23 cellular contexts compared by ENCODE assay signal in genomic region chr12:53241623-53242412, GRCh38. TPM values are rescaled to one million over a fixed set of nuclear protein-coding genes. Genes with fewer than 3 reads are reported as not detected.
DNase-seq lines count a peak whose midpoint lies in the region; ATAC-seq and TF ChIP-seq lines count a peak whose summit lies in the region.
"Had no signal": no experiment of that assay in that cellular context is flagged by ENCODE, and none has a peak within 500 bp of the region (broad histone marks: within the 10 kb centered on the region; RNA-seq: fewer than 3 reads in every experiment).

No MANE protein-coding gene starts in this region.

- H3K36me3 ChIP-seq in ectodermal cell (ENCODE audit: control insufficient read depth, insufficient read depth, low read length): no peaks in the 10 kb centered on the region
- H3K36me3 ChIP-seq in neural progenitor cell: no peaks in the 10 kb centered on the region
- H3K36me3 ChIP-seq: adrenal gland, esophagus muscularis mucosa, gastroesophageal sphincter had no signal

- ATAC-seq in GM19328 (IDR thresholded peaks at IDR 0.05; ENCODE audit: unreplicated experiment) (no peak), GM19395 (IDR thresholded peaks at IDR 0.05; ENCODE audit: unreplicated experiment) (no peak)
- ATAC-seq: gastroesophageal sphincter, left lobe of liver had no signal

- H3K79me2 ChIP-seq in H9 (ENCODE audit: insufficient read depth, low read length) (no peaks in the 10 kb centered on the region; the same call in 1 of the 2 replicates), neural progenitor cell (ENCODE audit: low read depth) (no peaks in the 10 kb centered on the region)

- H3K23ac ChIP-seq in H9 (ENCODE audit: insufficient read length, low read depth, low read length): no peak overlapping the region

- H3K56ac ChIP-seq in H9 (ENCODE audit: insufficient read length, low read depth, low read length): no peak overlapping the region

- H3K4me3 Mint-ChIP-seq in H9 (peak overlapping the region in 1 of 2 experiments; percentile 35; a peak in 4 of 5 replicates), neural progenitor cell (no peak overlapping the region)
- H3K4me3 Mint-ChIP-seq: CD4-positive, alpha-beta T cell had no signal

- H3K4me3 ChIP-seq in ectodermal cell (ENCODE audit: insufficient read depth, low read depth, low read length): no peak overlapping the region
- no peak overlapping the region for H3K4me3 ChIP-seq in neural progenitor cell
- H3K4me3 ChIP-seq: adrenal gland, esophagus muscularis mucosa, gastroesophageal sphincter had no signal

- no peak overlapping the region for H2BK20ac ChIP-seq in H9 (ENCODE audit: low read depth, low read length, poor library complexity, severe bottlenecking)

- H3T11ph ChIP-seq in H9 (ENCODE audit: low read length): no peak overlapping the region

- no peaks in the 10 kb centered on the region for H3K79me1 ChIP-seq in H9 (ENCODE audit: insufficient read depth, low read depth, low read length, poor library complexity, severe bottlenecking)

- H4K8ac ChIP-seq in H9 (replicated peaks; ENCODE audit: insufficient read length, low read depth, low read length): no peak overlapping the region

- H4K5ac ChIP-seq in H9 (ENCODE audit: insufficient read length, low read depth, low read length): no peak overlapping the region

- no peaks in the 10 kb centered on the region for H3K36me3 Mint-ChIP-seq in H9 (ENCODE audit: insufficient read depth in 1 of 3, low read depth in 3 of 3)
- no peaks in the 10 kb centered on the region for H3K36me3 Mint-ChIP-seq in neural progenitor cell

- H3K9ac ChIP-seq in H9 (ENCODE audit: extremely low read depth, insufficient read length, low read length) (no peak overlapping the region), neural progenitor cell (no peak overlapping the region)

- H3K9me3 ChIP-seq in H9 (ENCODE audit: control insufficient read depth, low read depth, low read length): no peaks in the 10 kb centered on the region
- no peaks in the 10 kb centered on the region for H3K9me3 ChIP-seq in ectodermal cell (ENCODE audit: control insufficient read depth, low read length)
- no peaks in the 10 kb centered on the region for H3K9me3 ChIP-seq in neural progenitor cell (ENCODE audit: low read depth)
- H3K9me3 ChIP-seq: adrenal gland, esophagus muscularis mucosa, gastroesophageal sphincter had no signal

- peaks cover 2% of the 10 kb centered on the region; the same call in 1 of the 2 replicates for H3K27me3 ChIP-seq in H9 (ENCODE audit: insufficient read depth, low read length)
- no peaks in the 10 kb centered on the region for H3K27me3 ChIP-seq in ectodermal cell (ENCODE audit: control insufficient read depth, insufficient read depth, low read length, poor library complexity, severe bottlenecking)
- H3K27me3 ChIP-seq in neural progenitor cell: no peaks in the 10 kb centered on the region
- H3K27me3 ChIP-seq: adrenal gland had no signal

- no peak overlapping the region for H2AK5ac ChIP-seq in H9 (ENCODE audit: insufficient read length, low read length)

- H3K4me2 ChIP-seq in H9 (ENCODE audit: insufficient read depth, insufficient read length, low read length) (no peak overlapping the region), neural progenitor cell (peak overlapping the region; percentile 59)

- no peak overlapping the region for H2BK5ac ChIP-seq in H9 (ENCODE audit: insufficient read length, low read length)

- peak overlapping the region; percentile 28 for H3K18ac ChIP-seq in H9 (ENCODE audit: insufficient read length, low read depth, low read length)

- H3K4me1 ChIP-seq in H9 (ENCODE audit: insufficient read depth, low read length) (peaks cover 2% of the 10 kb centered on the region; the same call in 1 of the 2 replicates), ectodermal cell (ENCODE audit: control insufficient read depth, insufficient read depth, low read length) (peaks cover 24% of the 10 kb centered on the region), neural progenitor cell (peaks cover 28% of the 10 kb centered on the region)
- H3K4me1 ChIP-seq: adrenal gland, esophagus muscularis mucosa, gastroesophageal sphincter had no signal

- H3K4me1 Mint-ChIP-seq in H9 (peaks cover 43 to 51% of the 10 kb centered on the region in 2 experiments), neural progenitor cell (peaks cover 36% of the 10 kb centered on the region)

- no peaks in the 10 kb centered on the region; a peak in 2 of 5 replicates for H3K9me3 Mint-ChIP-seq in H9
- no peaks in the 10 kb centered on the region for H3K9me3 Mint-ChIP-seq in neural progenitor cell
- H3K9me3 Mint-ChIP-seq: CD4-positive, alpha-beta T cell had no signal

- H3K27me3 Mint-ChIP-seq in H9 (ENCODE audit: low read depth) (peaks cover 4% of the 10 kb centered on the region), neural progenitor cell (ENCODE audit: insufficient read depth, low read depth) (peaks cover 11% of the 10 kb centered on the region)
- H3K27me3 Mint-ChIP-seq: CD4-positive, alpha-beta T cell had no signal

- TF ChIP-seq CTCF in H9 (conservative IDR thresholded peaks at IDR 0.05): no peak
- TF ChIP-seq CTCF in neural progenitor cell (IDR thresholded peaks at IDR 0.05): no peak

- DNase-seq in 8988T: peak; percentile 5
- DNase-seq in H9: peak; percentile 81
- DNase-seq in neural progenitor cell (ENCODE audit: low spot score): peak; percentile 74
- no peak for DNase-seq in NCI-H146 (lab: John Stamatoyannopoulos, UW)
- DNase-seq in stimulated activated CD4-positive, alpha-beta T cell treated with anti-CD3 and anti-CD28 coated beads, Interleukin-2, amount 100 ng/mL, for 48 hours: no peak
- DNase-seq: activated CD4-positive, CD25-positive, alpha-beta regulatory T cell treated with anti-CD3 and anti-CD28 coated beads, Interleukin-2, amount 50 U/mL, for 72 hours; activated effector memory CD4-positive, alpha-beta T cell treated with anti-CD3 and anti-CD28 coated beads, Interleukin-2, amount 50 U/mL, for 16 hours; adrenal gland; caudate nucleus; CD4-positive, alpha-beta T cell; DND-41; Karpas-422; NCI-H1092; NCI-H2081; NCI-H446; occipital lobe; RPMI8226 had no signal

- no peak overlapping the region for H3K27ac ChIP-seq in H9 (ENCODE audit: insufficient read length, low read depth, low read length)
- H3K27ac ChIP-seq in ectodermal cell (ENCODE audit: insufficient read depth, low read depth, low read length, poor library complexity, severe bottlenecking): peak overlapping the region; percentile 67
- H3K27ac ChIP-seq in neural progenitor cell: peak overlapping the region; percentile 70
- H3K27ac ChIP-seq: adrenal gland, esophagus muscularis mucosa, gastroesophageal sphincter had no signal

- no CpG with 5 or more reads among the region's 11 CpGs for WGBS in H9 (ENCODE audit: extremely low coverage, insufficient read length, low lambda C conversion rate)
- 45 to 50% methylated on average over 11 of the region's 11 CpGs for whole genome bisulfite sequencing in ectodermal cell, 2 experiments

- H3K23me2 ChIP-seq in H9 (ENCODE audit: insufficient read length, low read depth, low read length, poor library complexity, severe bottlenecking): no peaks in the 10 kb centered on the region

- H3K14ac ChIP-seq in H9 (ENCODE audit: insufficient read depth, low read length): peak overlapping the region; percentile 41

- no peak overlapping the region for H2BK120ac ChIP-seq in H9 (ENCODE audit: low read depth, low read length, poor library complexity, severe bottlenecking)

- no peak overlapping the region for H4K91ac ChIP-seq in H9 (ENCODE audit: insufficient read length, low read depth, low read length)

- H2BK15ac ChIP-seq in H9 (ENCODE audit: low read depth, low read length): no peak overlapping the region

- H3K27ac Mint-ChIP-seq in H9 (peak overlapping the region; percentile 28 to 82 (median 58); a peak in 5 of 7 replicates), neural progenitor cell (peak overlapping the region; percentile 86)
- H3K27ac Mint-ChIP-seq: CD4-positive, alpha-beta T cell had no signal

- H3K4ac ChIP-seq in H9 (ENCODE audit: low read depth, low read length): no peak overlapping the region

- H2BK12ac ChIP-seq in H9 (ENCODE audit: insufficient read length, low read depth, low read length): no peak overlapping the region

- peaks cover 41% of the 10 kb centered on the region for H3F3A ChIP-seq in neural progenitor cell (ENCODE audit: low read depth)

- H4K20me1 ChIP-seq in H9 (ENCODE audit: control insufficient read depth, insufficient read depth, insufficient read length): no peaks in the 10 kb centered on the region
- no peaks in the 10 kb centered on the region for H4K20me1 ChIP-seq in neural progenitor cell (ENCODE audit: low read depth)

- H2AFZ ChIP-seq in H9 (ENCODE audit: low read length) (no peak overlapping the region), neural progenitor cell (replicated peaks) (peak overlapping the region; percentile 57)

RNA-seq across cellular contexts. Expression of gene RARG, which starts 9.8 kb away (rescaled TPM):
- total RNA-seq in H9 (2021): 42.6 and 43.7 TPM in 2 replicates
- polyA plus RNA-seq in ectodermal cell (2013, experiment 1 of 4): 39.9 TPM
- 33.6 TPM for polyA plus RNA-seq in ectodermal cell (2013, experiment 2 of 4)
- 36.6 TPM for polyA plus RNA-seq in ectodermal cell (2013, experiment 3 of 4)
- 37.9 TPM for polyA plus RNA-seq in ectodermal cell (2013, experiment 4 of 4)
- 17.0 and 30.9 TPM in 2 replicates for total RNA-seq in neural progenitor cell (ENCODE audit: low replicate concordance)

RNA-seq across cellular contexts. Expression of gene ESPL1, which starts 26.3 kb away (rescaled TPM):
- 43.2 and 43.3 TPM in 2 replicates for total RNA-seq in H9 (2021)
- polyA plus RNA-seq in ectodermal cell (2013, experiment 1 of 4): 36.1 TPM
- polyA plus RNA-seq in ectodermal cell (2013, experiment 2 of 4): 30.3 TPM
- polyA plus RNA-seq in ectodermal cell (2013, experiment 3 of 4): 25.8 TPM
- 22.8 TPM for polyA plus RNA-seq in ectodermal cell (2013, experiment 4 of 4)
- total RNA-seq in neural progenitor cell (ENCODE audit: low replicate concordance): 34.3 and 54.0 TPM in 2 replicates

RNA-seq across cellular contexts. Expression of gene ITGB7, which starts 34.8 kb away (rescaled TPM):
- total RNA-seq in H9 (2021) (0.26 and 0.39 TPM in 2 replicates), neural progenitor cell (ENCODE audit: low replicate concordance) (0.43 TPM in 1 of 2 replicates, not detected in the other)
- polyA plus RNA-seq in ectodermal cell (2013, experiment 1 of 4): not detected
- 0.21 TPM for polyA plus RNA-seq in ectodermal cell (2013, experiment 2 of 4)
- polyA plus RNA-seq in ectodermal cell (2013, experiment 3 of 4): 1.1 TPM
- polyA plus RNA-seq in ectodermal cell (2013, experiment 4 of 4): 0.57 TPM
- total RNA-seq: occipital lobe had no signal

RNA-seq across cellular contexts. Expression of gene PFDN5, which starts 53.5 kb away (rescaled TPM):
- 285 and 292 TPM in 2 replicates for total RNA-seq in H9 (2021)
- polyA plus RNA-seq in ectodermal cell (2013, experiment 1 of 4): 566 TPM
- 546 TPM for polyA plus RNA-seq in ectodermal cell (2013, experiment 2 of 4)
- 587 TPM for polyA plus RNA-seq in ectodermal cell (2013, experiment 3 of 4)
- 660 TPM for polyA plus RNA-seq in ectodermal cell (2013, experiment 4 of 4)
- 425 and 443 TPM in 2 replicates for total RNA-seq in neural progenitor cell (ENCODE audit: low replicate concordance)

RNA-seq across cellular contexts. Expression of gene MYG1, which starts 57.7 kb away (rescaled TPM):
- total RNA-seq in H9 (2021) (89.5 and 91.8 TPM in 2 replicates), neural progenitor cell (ENCODE audit: low replicate concordance) (48.8 and 55.7 TPM in 2 replicates)
- 67.6 TPM for polyA plus RNA-seq in ectodermal cell (2013, experiment 1 of 4)
- polyA plus RNA-seq in ectodermal cell (2013, experiment 2 of 4): 67.8 TPM
- polyA plus RNA-seq in ectodermal cell (2013, experiment 3 of 4): 53.8 TPM
- polyA plus RNA-seq in ectodermal cell (2013, experiment 4 of 4): 60.6 TPM

Comparison
In these comparisons a context has a peak if more than half of its experiments do, and no peak if none do; other contexts are left out.
1. DNase-seq: peak in 8988T (single experiment), H9 (single experiment) and neural progenitor cell (single experiment); none in NCI-H146 (single experiment) and stimulated activated CD4-positive, alpha-beta T cell treated with anti-CD3 and anti-CD28 coated beads, Interleukin-2, amount 100 ng/mL, for 48 hours (0 of 2).